Comparison of ENCODE assay signal across 1 cellular context in the genomic region with DNA sequence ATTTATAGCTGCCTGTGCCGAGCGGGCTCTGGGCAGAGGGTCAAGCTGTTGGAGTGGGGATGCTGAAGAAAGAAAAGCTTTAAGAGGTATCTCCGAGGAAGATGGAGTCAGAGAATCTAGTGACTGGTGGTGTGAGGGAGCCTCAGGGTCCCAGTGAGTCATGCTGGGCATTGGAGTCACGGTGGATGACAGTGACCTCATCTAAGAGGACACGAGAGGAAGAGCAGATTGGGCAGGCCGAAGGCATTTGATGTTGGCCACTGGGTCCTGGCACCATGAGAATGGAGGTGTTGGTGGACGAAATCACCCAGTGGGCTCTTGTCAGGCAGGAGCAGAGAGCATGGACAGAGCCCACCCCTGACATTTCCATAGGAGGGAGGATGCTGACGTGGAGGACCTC.
TF ChIP-seq lines count a peak whose summit lies in the region.

No MANE protein-coding gene starts in this region.

TF ChIP-seq in WTC11, 78 proteins besides CTCF, POLR2A, EP300 and RAD21 (continued from another document):
- TF ChIP-seq JUN (CRISPR knock-in tag; IDR thresholded peaks at IDR 0.05) (no peak), RORB (CRISPR knock-in tag; IDR thresholded peaks at IDR 0.05) (no peak), FOXJ3 (CRISPR knock-in tag; IDR thresholded peaks at IDR 0.05; ENCODE audit: borderline replicate concordance) (no peak), ZNF232 (CRISPR knock-in tag; IDR thresholded peaks at IDR 0.05) (no peak), GTF2I (CRISPR knock-in tag; conservative IDR thresholded peaks at IDR 0.05) (no peak), ZBTB21 (CRISPR knock-in tag; IDR thresholded peaks at IDR 0.05; ENCODE audit: borderline replicate concordance) (no peak), NR1H2 (CRISPR knock-in tag; IDR thresholded peaks at IDR 0.05) (no peak), ZNF138 (CRISPR knock-in tag; conservative IDR thresholded peaks at IDR 0.05) (no peak)
- TF ChIP-seq, protein P1, sequence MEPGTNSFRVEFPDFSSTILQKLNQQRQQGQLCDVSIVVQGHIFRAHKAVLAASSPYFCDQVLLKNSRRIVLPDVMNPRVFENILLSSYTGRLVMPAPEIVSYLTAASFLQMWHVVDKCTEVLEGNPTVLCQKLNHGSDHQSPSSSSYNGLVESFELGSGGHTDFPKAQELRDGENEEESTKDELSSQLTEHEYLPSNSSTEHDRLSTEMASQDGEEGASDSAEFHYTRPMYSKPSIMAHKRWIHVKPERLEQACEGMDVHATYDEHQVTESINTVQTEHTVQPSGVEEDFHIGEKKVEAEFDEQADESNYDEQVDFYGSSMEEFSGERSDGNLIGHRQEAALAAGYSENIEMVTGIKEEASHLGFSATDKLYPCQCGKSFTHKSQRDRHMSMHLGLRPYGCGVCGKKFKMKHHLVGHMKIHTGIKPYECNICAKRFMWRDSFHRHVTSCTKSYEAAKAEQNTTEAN (CRISPR knock-in tag; IDR thresholded peaks at IDR 0.05) = no peak
- TF ChIP-seq, protein P2, sequence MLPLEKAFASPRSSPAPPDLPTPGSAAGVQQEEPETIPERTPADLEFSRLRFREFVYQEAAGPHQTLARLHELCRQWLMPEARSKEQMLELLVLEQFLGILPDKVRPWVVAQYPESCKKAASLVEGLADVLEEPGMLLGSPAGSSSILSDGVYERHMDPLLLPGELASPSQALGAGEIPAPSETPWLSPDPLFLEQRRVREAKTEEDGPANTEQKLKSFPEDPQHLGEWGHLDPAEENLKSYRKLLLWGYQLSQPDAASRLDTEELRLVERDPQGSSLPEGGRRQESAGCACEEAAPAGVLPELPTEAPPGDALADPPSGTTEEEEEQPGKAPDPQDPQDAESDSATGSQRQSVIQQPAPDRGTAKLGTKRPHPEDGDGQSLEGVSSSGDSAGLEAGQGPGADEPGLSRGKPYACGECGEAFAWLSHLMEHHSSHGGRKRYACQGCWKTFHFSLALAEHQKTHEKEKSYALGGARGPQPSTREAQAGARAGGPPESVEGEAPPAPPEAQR (CRISPR knock-in tag; IDR thresholded peaks at IDR 0.05) = no peak
- TF ChIP-seq, protein P3, sequence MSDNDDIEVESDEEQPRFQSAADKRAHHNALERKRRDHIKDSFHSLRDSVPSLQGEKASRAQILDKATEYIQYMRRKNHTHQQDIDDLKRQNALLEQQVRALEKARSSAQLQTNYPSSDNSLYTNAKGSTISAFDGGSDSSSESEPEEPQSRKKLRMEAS (CRISPR knock-in tag; IDR thresholded peaks at IDR 0.05) = no peak
